Comparison of ENCODE assay signal across 15 cellular contexts in genomic region chr1:8062861-8063260, GRCh38. TPM values are rescaled to one million over a fixed set of nuclear protein-coding genes. Genes with fewer than 3 reads are reported as not detected.
DNase-seq lines count a peak whose midpoint lies in the region; TF ChIP-seq lines count a peak whose summit lies in the region.
"Had no signal": no experiment of that assay in that cellular context is flagged by ENCODE, and none has a peak within 500 bp of the region (broad histone marks: within the 10 kb centered on the region; RNA-seq: fewer than 3 reads in every experiment).

No MANE protein-coding gene starts in this region.

- POLR2A ChIA-PET in RWPE1 (lab: Yijun Ruan, JAX; ENCODE audit: low non-redundant PET): interaction anchor here (0.5 kb wide), 1 partner anchor 104 kb away, joined by 4 read pairs; no protein-coding TSS in a partner anchor

- WGBS in sigmoid colon, 2 donors: 89% methylated on average over 4 of the region's 4 CpGs

- CTCF ChIA-PET in RWPE1 (lab: Yijun Ruan, JAX): no interaction called here

- no peak for DNase-seq in RWPE1 (ENCODE audit: low spot score)
- DNase-seq in epithelial cell of prostate (ENCODE audit: low read depth, low spot score): no peak
- DNase-seq in sigmoid colon: no peak
- DNase-seq in AG08396 (ENCODE audit: low spot score): no peak
- DNase-seq in erythroblast (lab: John Stamatoyannopoulos, UW): no peak
- no peak for DNase-seq in activated naive CD4-positive, alpha-beta T cell treated with anti-CD3 and anti-CD28 coated beads, Interleukin-2, amount 50 U/mL, for 16 hours
- DNase-seq in nucleus accumbens (lab: John Stamatoyannopoulos, UW): no peak
- DNase-seq: DND-41, HCEC 1CT, NCI-H1105, NCI-H1694 treated with DMSO at 0.1 percent for 48 hours, NCI-H510A, NCI-H774, RPMI8226 had no signal

- intact Hi-C loops in sigmoid colon (cut with DNase I): no loop called here

- no peaks in the 10 kb centered on the region for H3K9me3 ChIP-seq in sigmoid colon

- no peak for TF ChIP-seq EP300 in sigmoid colon (IDR thresholded peaks at IDR 0.05)

- TF ChIP-seq CTCF in RWPE1 (conservative IDR thresholded peaks at IDR 0.05; ENCODE audit: low read depth) (no peak), sigmoid colon (IDR thresholded peaks at IDR 0.05) (no peak)

- TF ChIP-seq POLR2A in sigmoid colon (IDR thresholded peaks at IDR 0.05) (no peak), erythroblast (IDR thresholded peaks at IDR 0.05; ENCODE audit: low read length) (no peak)

- peaks cover 0 to 44% (median 33%) of the 10 kb centered on the region in 4 donors for H3K4me1 ChIP-seq in sigmoid colon

- no peaks in the 10 kb centered on the region for H3K36me3 ChIP-seq in sigmoid colon

- H3K27ac ChIP-seq in RWPE1: peak overlapping the region; percentile 55; the same call in 1 of the 2 replicates
- H3K27ac ChIP-seq in epithelial cell of prostate: peak overlapping the region; percentile 94
- H3K27ac ChIP-seq in sigmoid colon: peak overlapping the region; percentile 22 to 79 (median 60)

- H3K27me3 ChIP-seq in sigmoid colon: no peaks in the 10 kb centered on the region

- H3K4me3 ChIP-seq in sigmoid colon: no peak overlapping the region

RNA-seq across cellular contexts. Expression of gene ERRFI1, which starts 36.8 kb away (rescaled TPM):
- 100 to 1,000 TPM in 2 of 4 donors, 10 to 100 TPM in 2; 81.1 to 131 (median 101) TPM for total RNA-seq in sigmoid colon
- polyA plus RNA-seq in sigmoid colon: 10 to 100 TPM; 28.4 to 45.3 (median 28.8) TPM
- total RNA-seq: OCI-LY7 had no signal
